8 cellular contexts compared by ENCODE assay signal in genomic region chr14:23006544-23007419, GRCh38. TPM values are rescaled to one million over a fixed set of nuclear protein-coding genes. Genes with fewer than 3 reads are reported as not detected.
DNase-seq lines count a peak whose midpoint lies in the region; FAIRE-seq and TF ChIP-seq lines count a peak whose summit lies in the region.

No MANE protein-coding gene starts in this region.

- TF ChIP-seq POLR2A in H54 (IDR thresholded peaks at IDR 0.05; ENCODE audit: low read depth, low read length) (peak; percentile 74), Raji (IDR thresholded peaks at IDR 0.05; ENCODE audit: insufficient read depth, low read depth, low read length) (peak; percentile 96)

- peaks cover 2% of the 10 kb centered on the region for H3K9me3 Mint-ChIP-seq in neural crest cell

- TF ChIP-seq CTCF in Loucy (conservative IDR thresholded peaks at IDR 0.05; ENCODE audit: low read length), result peak; percentile 39; the same call in 1 of the 2 replicates
- TF ChIP-seq CTCF in fibroblast of villous mesenchyme (IDR thresholded peaks at IDR 0.05; ENCODE audit: insufficient read depth, low read depth, low read length), result no peak
- peak; percentile 31 for TF ChIP-seq CTCF in neural crest cell (conservative IDR thresholded peaks at IDR 0.05)

- H3F3A ChIP-seq in Loucy (ENCODE audit: low read depth), result peaks cover 7% of the 10 kb centered on the region

- no peaks in the 10 kb centered on the region for H3K36me3 ChIP-seq in ES-I3 (ENCODE audit: insufficient read depth, low read length)
- no peaks in the 10 kb centered on the region for H3K36me3 ChIP-seq in Loucy (ENCODE audit: insufficient read depth, low read length)
- H3K36me3 ChIP-seq in stomach smooth muscle (ENCODE audit: control insufficient read depth in 2 of 2, insufficient read depth in 2 of 2, low read length in 2 of 2), result no peaks in the 10 kb centered on the region

- H3K9me3 ChIP-seq in ES-I3 (ENCODE audit: control insufficient read depth, insufficient read depth, low read length) (no peaks in the 10 kb centered on the region), Loucy (ENCODE audit: insufficient read depth, low read depth, low read length) (no peaks in the 10 kb centered on the region), stomach smooth muscle (ENCODE audit: control insufficient read depth in 2 of 2, low read length in 2 of 2) (no peaks in the 10 kb centered on the region)

- peak overlapping the region; percentile 94 for H3K27ac ChIP-seq in stomach smooth muscle (ENCODE audit: low read length)

- H3K4me2 ChIP-seq in Loucy (ENCODE audit: low read depth, low read length, poor library complexity, severe bottlenecking), result peak overlapping the region; percentile 99

- FAIRE-seq in H54 (lab: Jason Lieb, UNC), result peak; percentile 96

- H3K27me3 ChIP-seq in Loucy (ENCODE audit: insufficient read depth, low read length, poor library complexity, severe bottlenecking) (no peaks in the 10 kb centered on the region), stomach smooth muscle (ENCODE audit: control insufficient read depth in 1 of 2, insufficient read depth in 2 of 2, low read length in 2 of 2) (no peaks in the 10 kb centered on the region)

- H3K36me3 Mint-ChIP-seq in neural crest cell (ENCODE audit: low read depth), result no peaks in the 10 kb centered on the region

- H3K4me3 ChIP-seq in Loucy (ENCODE audit: low read length, poor library complexity, severe bottlenecking), result peak overlapping the region; percentile 96
- H3K4me3 ChIP-seq in fibroblast of villous mesenchyme (ENCODE audit: low read depth, low read length), result peak overlapping the region; percentile 74
- H3K4me3 ChIP-seq in stomach smooth muscle (ENCODE audit: low read length in 2 of 2), result peak overlapping the region; percentile 88 to 89

- H2AFZ ChIP-seq in Loucy (ENCODE audit: low read length), result peak overlapping the region; percentile 83

- peaks cover 36% of the 10 kb centered on the region for H3K79me2 ChIP-seq in Loucy (ENCODE audit: insufficient read depth, low read length)

- H4K20me1 ChIP-seq in Loucy (ENCODE audit: insufficient read depth, low read length, poor library complexity, severe bottlenecking), result no peaks in the 10 kb centered on the region

- DNase-seq in H54 (ENCODE audit: insufficient read length, low spot score), result peak; percentile 76
- DNase-seq in activated gamma-delta T cell (lab: John Stamatoyannopoulos, UW), result peak; percentile 93
- peak; percentile 98 for DNase-seq in fibroblast of villous mesenchyme (ENCODE audit: low read depth)
- peak; percentile 93 for DNase-seq in neural crest cell (ENCODE audit: low read depth, low spot score)

- peak overlapping the region; percentile 99 for H3K27ac Mint-ChIP-seq in neural crest cell (ENCODE audit: unreplicated experiment)

- peak overlapping the region; percentile 93 for H3K4me3 Mint-ChIP-seq in neural crest cell

- H3K9me2 ChIP-seq in Loucy (replicated peaks; ENCODE audit: low read depth, low read length), result no peaks in the 10 kb centered on the region

- peaks cover 5% of the 10 kb centered on the region; the same call in 1 of the 2 replicates for H3K4me1 ChIP-seq in ES-I3 (ENCODE audit: insufficient read depth, low read length)
- peaks cover 46% of the 10 kb centered on the region for H3K4me1 ChIP-seq in Loucy (ENCODE audit: insufficient read depth, low read length, poor library complexity, severe bottlenecking)
- H3K4me1 ChIP-seq in stomach smooth muscle (ENCODE audit: control insufficient read depth, insufficient read depth, low read length), result peaks cover 8% of the 10 kb centered on the region

- no peaks in the 10 kb centered on the region for H3K27me3 Mint-ChIP-seq in neural crest cell (ENCODE audit: low read depth)

- H3K4me1 Mint-ChIP-seq in neural crest cell, result peaks cover 50% of the 10 kb centered on the region

- peak overlapping the region; percentile 89 for H3K9ac ChIP-seq in ES-I3 (ENCODE audit: low read depth, low read length)
- H3K9ac ChIP-seq in Loucy (ENCODE audit: low read depth, low read length, poor library complexity, severe bottlenecking), result peak overlapping the region; percentile 85
- peak overlapping the region; percentile 92 to 95 for H3K9ac ChIP-seq in stomach smooth muscle (ENCODE audit: low read length in 2 of 2)

RNA-seq across cellular contexts. Expression of gene C14orf93, which starts 3.2 kb away (rescaled TPM):
- total RNA-seq in fibroblast of villous mesenchyme (4.5 and 4.7 TPM in 2 replicates), neural crest cell (11.5 and 13.6 TPM in 2 replicates)

RNA-seq across cellular contexts. Expression of gene AJUBA, which starts 24.4 kb away (rescaled TPM):
- total RNA-seq in fibroblast of villous mesenchyme (105 and 131 TPM in 2 replicates), neural crest cell (32.8 and 33.1 TPM in 2 replicates)

RNA-seq across cellular contexts. Expression of gene PSMB5, which starts 27.9 kb away (rescaled TPM):
- 178 and 196 TPM in 2 replicates for total RNA-seq in fibroblast of villous mesenchyme
- total RNA-seq in neural crest cell, result 199 and 215 TPM in 2 replicates

RNA-seq across cellular contexts. Expression of gene PSMB11, which starts 35.2 kb away (rescaled TPM):
- total RNA-seq in fibroblast of villous mesenchyme, result not detected in 2 replicates
- total RNA-seq in neural crest cell, result not detected in 2 replicates

RNA-seq across cellular contexts. Expression of gene HAUS4, which starts 49.9 kb away (rescaled TPM):
- total RNA-seq in fibroblast of villous mesenchyme (29.8 and 46.7 TPM in 2 replicates), neural crest cell (58.7 and 62.7 TPM in 2 replicates)

Comparison
In these comparisons a context has a peak if more than half of its experiments do, and no peak if none do; other contexts are left out.
1. Peak in every context shown above with its lines: DNase-seq, H3K4me3 ChIP-seq and H3K27ac ChIP-seq.